Comparison of ENCODE assay signal across 13 cellular contexts in the genomic region with DNA sequence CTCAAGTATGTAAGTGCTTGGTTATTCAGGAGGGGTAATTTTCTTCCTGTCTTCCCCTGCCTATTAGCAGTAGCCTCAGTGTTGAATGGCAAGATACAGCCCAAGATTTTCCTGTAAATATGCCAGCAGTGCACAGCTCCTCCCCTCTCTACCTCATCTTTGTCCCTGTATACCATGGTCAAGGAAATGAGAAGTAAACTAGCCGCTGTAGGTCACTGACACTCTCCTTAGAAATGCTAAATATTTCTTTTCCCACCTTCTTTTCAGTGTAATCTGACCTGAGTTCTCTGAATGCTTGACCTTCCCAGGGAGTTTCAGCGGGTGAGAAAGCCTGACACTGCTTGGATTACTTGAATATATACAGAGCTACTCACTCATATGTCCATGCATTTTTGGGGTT.
DNase-seq lines count a peak whose midpoint lies in the region; ATAC-seq, FAIRE-seq and TF ChIP-seq lines count a peak whose summit lies in the region.
"Had no signal": no experiment of that assay in that cellular context is flagged by ENCODE, and none has a peak within 500 bp of the region (broad histone marks: within the 10 kb centered on the region; RNA-seq: fewer than 3 reads in every experiment).

No MANE protein-coding gene starts in this region.

- no peak overlapping the region for H3K56ac ChIP-seq in mesendoderm (ENCODE audit: low read length)

- no peak for TF ChIP-seq POLR2A in K562 (conservative IDR thresholded peaks at IDR 0.05)

- H4K20me1 ChIP-seq in K562 (replicated peaks; ENCODE audit: control insufficient read depth, insufficient read depth, low read length) = no peaks in the 10 kb centered on the region

- no peak overlapping the region for H2BK120ac ChIP-seq in mesendoderm (ENCODE audit: low read depth, low read length)

- intact Hi-C loops in K562 (cut with micrococcal nuclease) = no loop called here
- intact Hi-C loops in colonic mucosa (cut with DNase I) = no loop called here

- H3K27ac ChIP-seq in K562 (ENCODE audit: extremely low read depth, low read depth, low read length) = peak overlapping the region; percentile 40; the same call in 1 of the 3 replicates
- H3K27ac ChIP-seq in mesendoderm (ENCODE audit: low read depth, low read length) = peak overlapping the region; percentile 15
- H3K27ac ChIP-seq in colonic mucosa = no peak overlapping the region

- POLR2A ChIA-PET in K562 (lab: Yijun Ruan, JAX) = interaction anchor here (1.4 kb wide), 1 partner anchor 8 kb away, joined by 4 read pairs; no protein-coding TSS in a partner anchor

- H3K18ac ChIP-seq in mesendoderm (ENCODE audit: low read length) = no peak overlapping the region

- H3K4me3 ChIP-seq in AG10803 (ENCODE audit: low read length) (no peak overlapping the region), K562 (no peak overlapping the region), mesendoderm (ENCODE audit: low read length) (no peak overlapping the region), colonic mucosa (no peak overlapping the region)
- H3K4me3 ChIP-seq: heart right ventricle had no signal

- H3K4me2 ChIP-seq in K562 (ENCODE audit: insufficient read depth, low read length) = 0 out of 2 replicates have a peak overlapping the region, but pooled peaks have one; percentile 1
- no peak overlapping the region for H3K4me2 ChIP-seq in mesendoderm (ENCODE audit: low read length)

- no peak overlapping the region for H3K4ac ChIP-seq in mesendoderm (ENCODE audit: low read depth, low read length)

- peaks cover 12% of the 10 kb centered on the region for H3K36me3 Mint-ChIP-seq in activated naive CD4-positive, alpha-beta T cell treated with anti-CD3 and anti-CD28 coated beads, Interleukin-2, amount 10 ng/mL, durations not matched to agents 7 days and 5 days

- peak overlapping the region; percentile 25; the same call in 1 of the 2 replicates for H2AFZ ChIP-seq in K562 (ENCODE audit: low read depth, low read length)

- no peak; the same call in 2 of the 3 replicates for ATAC-seq in K562
- ATAC-seq: heart right ventricle had no signal

- H3K23ac ChIP-seq in mesendoderm (ENCODE audit: low read length) = no peak overlapping the region

- DNase-seq in AG10803 (ENCODE audit: low read depth) = peak; percentile 68
- DNase-seq in HT-29 (ENCODE audit: low spot score) = peak; percentile 9
- DNase-seq in K562 (ENCODE audit: extremely low read depth in 1 of 4, low spot score in 3 of 4) = no peak
- DNase-seq in mesendoderm = peak; percentile 96
- DNase-seq in activated naive CD4-positive, alpha-beta T cell treated with anti-CD3 and anti-CD28 coated beads, Interleukin-2, amount 10 ng/mL, durations not matched to agents 7 days and 5 days = no peak
- no peak for DNase-seq in putamen (ENCODE audit: low spot score)
- no peak for DNase-seq in colonic mucosa
- no peak for DNase-seq in T-helper 2 cell
- DNase-seq: activated CD4-positive, alpha-beta memory T cell treated with anti-CD3 and anti-CD28 coated beads for 36 hours; aorta; DMS79; heart right ventricle; RPMI8226 had no signal

- no peaks in the 10 kb centered on the region for H3K27me3 ChIP-seq in K562 (ENCODE audit: control insufficient read depth in 2 of 2, insufficient read depth in 2 of 2, low read length in 2 of 2)
- H3K27me3 ChIP-seq in mesendoderm (ENCODE audit: insufficient read depth, low read length, poor library complexity) = no peaks in the 10 kb centered on the region
- no peaks in the 10 kb centered on the region for H3K27me3 ChIP-seq in colonic mucosa
- H3K27me3 ChIP-seq: heart right ventricle had no signal

- H3K9ac ChIP-seq in K562 (ENCODE audit: insufficient read depth in 1 of 2, low read depth in 2 of 2, low read length in 2 of 2) = no peak overlapping the region
- no peak overlapping the region for H3K9ac ChIP-seq in mesendoderm (ENCODE audit: low read length)
- no peak overlapping the region for H3K9ac ChIP-seq in colonic mucosa (ENCODE audit: low read depth in 2 of 2, low read length in 2 of 2)

- FAIRE-seq in K562 (lab: Jason Lieb, UNC) = no peak

- peaks cover 19% of the 10 kb centered on the region for H3K4me1 Mint-ChIP-seq in activated naive CD4-positive, alpha-beta T cell treated with anti-CD3 and anti-CD28 coated beads, Interleukin-2, amount 10 ng/mL, durations not matched to agents 7 days and 5 days

- in situ Hi-C loops in K562 (cut with MboI) = no loop called here

- CTCF ChIA-PET in K562 (lab: Yijun Ruan, JAX; ENCODE audit: low intra/inter-chr PET ratio) = no interaction called here
- CTCF ChIA-PET in activated naive CD4-positive, alpha-beta T cell treated with anti-CD3 and anti-CD28 coated beads, Interleukin-2, amount 10 ng/mL, durations not matched to agents 7 days and 5 days (lab: Charles Lee) = no interaction called here

- TF ChIP-seq CTCF in AG10803 (conservative IDR thresholded peaks at IDR 0.05; ENCODE audit: low read length) = no peak
- TF ChIP-seq CTCF in K562 (IDR thresholded peaks at IDR 0.05 in 2 of 3, conservative IDR thresholded peaks at IDR 0.05 in 1 of 3; ENCODE audit: insufficient read depth in 2 of 3, low read depth in 1 of 3, low read length in 3 of 3) = no peak
- TF ChIP-seq CTCF in colonic mucosa (IDR thresholded peaks at IDR 0.05) = no peak

- H3K79me2 ChIP-seq in K562 (ENCODE audit: control insufficient read depth, insufficient read depth, low read length) (peaks cover 87% of the 10 kb centered on the region), mesendoderm (ENCODE audit: control insufficient read depth, insufficient read depth, low read length) (peaks cover 1% of the 10 kb centered on the region)

- H3K27ac Mint-ChIP-seq in activated naive CD4-positive, alpha-beta T cell treated with anti-CD3 and anti-CD28 coated beads, Interleukin-2, amount 10 ng/mL, durations not matched to agents 7 days and 5 days = no peak overlapping the region
- H3K27ac Mint-ChIP-seq: activated CD4-positive, alpha-beta memory T cell treated with anti-CD3 and anti-CD28 coated beads for 36 hours had no signal

- no peak overlapping the region for H4K8ac ChIP-seq in mesendoderm (ENCODE audit: low read depth, low read length)

- BruUV-seq in K562 (replicated peaks; lab: Mats Ljungman, UMichigan) = no TSS peak

- no peak for TF ChIP-seq EP300 in K562 (IDR thresholded peaks at IDR 0.05; ENCODE audit: low read length)

- no peak overlapping the region for H2BK15ac ChIP-seq in mesendoderm (replicated peaks; ENCODE audit: low read depth)

- H3K4me1 ChIP-seq in K562 (replicated peaks in 1 of 2; ENCODE audit: control insufficient read depth in 2 of 2, insufficient read depth in 2 of 2, low read length in 2 of 2) (peaks cover 30 to 73% of the 10 kb centered on the region in 2 experiments), mesendoderm (ENCODE audit: control insufficient read depth, low read depth, low read length) (peaks cover 10% of the 10 kb centered on the region), colonic mucosa (no peaks in the 10 kb centered on the region)

- H3K79me1 ChIP-seq in mesendoderm (ENCODE audit: low read length) = peaks cover 6% of the 10 kb centered on the region

- H3K9me3 ChIP-seq in K562 (replicated peaks; ENCODE audit: control insufficient read depth, insufficient read depth, low read depth, low read length) = no peaks in the 10 kb centered on the region
- no peaks in the 10 kb centered on the region for H3K9me3 ChIP-seq in colonic mucosa
- H3K9me3 ChIP-seq: heart right ventricle had no signal

- H3K9me1 ChIP-seq in K562 (ENCODE audit: control insufficient read depth, insufficient read depth, low read length) = no peaks in the 10 kb centered on the region

- H3K4me3 Mint-ChIP-seq in activated naive CD4-positive, alpha-beta T cell treated with anti-CD3 and anti-CD28 coated beads, Interleukin-2, amount 10 ng/mL, durations not matched to agents 7 days and 5 days = no peak overlapping the region
- H3K4me3 Mint-ChIP-seq: activated CD4-positive, alpha-beta memory T cell treated with anti-CD3 and anti-CD28 coated beads for 36 hours had no signal

- WGBS in K562 (ENCODE audit: insufficient coverage, low coverage, missing lambda C conversion rate) = 7% methylated on average over 2 of the region's 2 CpGs
- no CpG with 5 or more reads among the region's 2 CpGs for WGBS in mesendoderm (ENCODE audit: extremely low coverage, insufficient coverage, low lambda C conversion rate)

- peak overlapping the region; percentile 14 for H2BK5ac ChIP-seq in mesendoderm (ENCODE audit: low read length)

- no peaks in the 10 kb centered on the region for H3K27me3 Mint-ChIP-seq in activated naive CD4-positive, alpha-beta T cell treated with anti-CD3 and anti-CD28 coated beads, Interleukin-2, amount 10 ng/mL, durations not matched to agents 7 days and 5 days
- H3K27me3 Mint-ChIP-seq: activated CD4-positive, alpha-beta memory T cell treated with anti-CD3 and anti-CD28 coated beads for 36 hours had no signal

- H3K36me3 ChIP-seq in K562 (ENCODE audit: control insufficient read depth, insufficient read depth, low read length) (peaks cover 7% of the 10 kb centered on the region; the same call in 2 of the 3 replicates), mesendoderm (ENCODE audit: control insufficient read depth, insufficient read depth, low read length) (no peaks in the 10 kb centered on the region), colonic mucosa (no peaks in the 10 kb centered on the region)
- H3K36me3 ChIP-seq: heart right ventricle had no signal

- H4K5ac ChIP-seq in mesendoderm (ENCODE audit: low read length) = no peak overlapping the region

- no peak for TF ChIP-seq RAD21 in K562 (CRISPR knock-in tag; conservative IDR thresholded peaks at IDR 0.05 in 1 of 2, IDR thresholded peaks at IDR 0.05 in 1 of 2)

- H3K9me3 Mint-ChIP-seq in activated naive CD4-positive, alpha-beta T cell treated with anti-CD3 and anti-CD28 coated beads, Interleukin-2, amount 10 ng/mL, durations not matched to agents 7 days and 5 days = no peaks in the 10 kb centered on the region
- H3K9me3 Mint-ChIP-seq: activated CD4-positive, alpha-beta memory T cell treated with anti-CD3 and anti-CD28 coated beads for 36 hours had no signal

- no peak overlapping the region for H2AK5ac ChIP-seq in mesendoderm (ENCODE audit: low read length)

TF ChIP-seq in K562, 482 proteins besides CTCF, POLR2A, EP300 and RAD21:
- TF ChIP-seq SOX6 (IDR thresholded peaks at IDR 0.05) (no peak), SMARCE1 (IDR thresholded peaks at IDR 0.05) (0 out of 2 replicates have a peak, but pooled peaks have one; percentile 13)

Comparison
In these comparisons a context has a peak if more than half of its experiments do, and no peak if none do; other contexts are left out.
1. DNase-seq: peak in AG10803 (single experiment), HT-29 (single experiment) and mesendoderm (single experiment); none in K562 (0 of 4), activated naive CD4-positive, alpha-beta T cell treated with anti-CD3 and anti-CD28 coated beads, Interleukin-2, amount 10 ng/mL, durations not matched to agents 7 days and 5 days (single experiment), putamen (single experiment), colonic mucosa (single experiment) and T-helper 2 cell (0 of 5).